ENCODE assay signal across 13 cellular contexts in the genomic region with DNA sequence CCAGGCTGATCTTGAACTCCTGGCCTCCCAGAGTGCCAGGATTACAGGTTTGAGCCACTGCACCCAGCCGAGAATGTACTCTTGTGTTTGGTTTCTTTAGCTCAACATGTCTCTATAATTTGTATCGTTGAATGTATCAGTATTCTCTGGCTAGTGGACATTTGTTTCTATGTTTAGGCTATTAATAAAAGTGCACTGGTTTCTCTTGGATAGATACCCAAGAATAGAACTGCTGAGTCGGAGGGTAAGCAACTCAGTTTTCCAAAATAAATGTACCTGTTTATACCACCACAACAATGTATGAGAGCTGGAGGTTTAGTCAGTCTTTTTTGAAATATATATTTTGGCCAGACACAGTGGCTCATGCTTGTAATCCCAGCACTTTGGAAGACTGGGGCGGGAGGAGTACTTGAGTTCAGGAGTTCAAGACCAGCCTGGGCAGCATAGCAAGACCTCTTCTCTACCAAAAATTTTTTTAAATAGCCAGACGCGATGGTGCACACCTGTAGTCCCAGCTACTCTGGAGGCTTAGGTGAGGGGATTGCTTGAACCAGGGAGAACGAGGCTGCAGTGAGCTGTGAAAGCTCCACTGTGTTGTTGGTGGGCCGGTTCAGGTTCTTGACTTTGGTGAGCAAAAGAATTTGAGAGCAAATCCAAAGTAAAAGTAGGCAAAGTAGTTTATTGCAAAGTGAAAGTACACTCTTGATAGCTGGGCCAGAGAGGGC. TPM values are rescaled to one million over a fixed set of nuclear protein-coding genes. Genes with fewer than 3 reads are reported as not detected.
DNase-seq lines count a peak whose midpoint lies in the region; ATAC-seq and TF ChIP-seq lines count a peak whose summit lies in the region.
"Had no signal": no experiment of that assay in that cellular context is flagged by ENCODE, and none has a peak within 500 bp of the region (broad histone marks: within the 10 kb centered on the region; RNA-seq: fewer than 3 reads in every experiment).

No MANE protein-coding gene starts in this region.

- peak overlapping the region; percentile 27; the same call in 1 of the 2 replicates for H3K9ac ChIP-seq in DND-41 (ENCODE audit: low read depth, low read length)
- H3K9ac ChIP-seq: SK-N-SH had no signal

- peaks cover 7% of the 10 kb centered on the region for H3K36me3 Mint-ChIP-seq in CD4-positive, CD25-positive, alpha-beta regulatory T cell
- peaks cover 7% of the 10 kb centered on the region for H3K36me3 Mint-ChIP-seq in activated CD8-positive, alpha-beta T cell treated with anti-CD3 and anti-CD28 coated beads for 36 hours (ENCODE audit: low read depth)
- H3K36me3 Mint-ChIP-seq in natural killer cell, result no peaks in the 10 kb centered on the region

- H3K27ac Mint-ChIP-seq in CD4-positive, CD25-positive, alpha-beta regulatory T cell, result peak overlapping the region in 2 of 3 donors; percentile 50 to 70
- H3K27ac Mint-ChIP-seq in activated CD8-positive, alpha-beta T cell treated with anti-CD3 and anti-CD28 coated beads for 36 hours, result peak overlapping the region; percentile 57
- peak overlapping the region; percentile 16 to 43 for H3K27ac Mint-ChIP-seq in natural killer cell

- DNase-seq in CD4-positive, CD25-positive, alpha-beta regulatory T cell, result no peak
- DNase-seq in DND-41, result no peak
- DNase-seq in activated CD8-positive, alpha-beta T cell treated with anti-CD3 and anti-CD28 coated beads for 36 hours, result no peak
- DNase-seq in natural killer cell, result no peak
- DNase-seq in left lobe of liver (ENCODE audit: low spot score), result no peak
- DNase-seq in GOT3 (lab: John Stamatoyannopoulos, UW), result no peak
- no peak for DNase-seq in stimulated activated naive CD4-positive, alpha-beta T cell (lab: John Stamatoyannopoulos, UW)
- DNase-seq: central memory CD4-positive, alpha-beta T cell; NCI-H1930; NCI-H524 treated with DMSO at 0.1 percent for 48 hours; PC-9; SK-N-SH had no signal

- H3K4me2 ChIP-seq in DND-41 (ENCODE audit: insufficient read depth, low read length), result peak overlapping the region; percentile 60
- H3K4me2 ChIP-seq: PC-9, SK-N-SH had no signal

- H3K27me3 ChIP-seq in CD4-positive, CD25-positive, alpha-beta regulatory T cell (ENCODE audit: control insufficient read depth, insufficient read depth, low read length), result no peaks in the 10 kb centered on the region
- no peaks in the 10 kb centered on the region for H3K27me3 ChIP-seq in DND-41 (ENCODE audit: insufficient read depth, low read length, poor library complexity)

- no peaks in the 10 kb centered on the region for H3K79me2 ChIP-seq in DND-41 (ENCODE audit: insufficient read depth, low read length)

- H3K4me1 ChIP-seq in CD4-positive, CD25-positive, alpha-beta regulatory T cell (ENCODE audit: control insufficient read depth, insufficient read depth, low read length, poor library complexity, severe bottlenecking), result peaks cover 12% of the 10 kb centered on the region
- H3K4me1 ChIP-seq in DND-41 (ENCODE audit: insufficient read depth, low read length), result peaks cover 20% of the 10 kb centered on the region
- H3K4me1 ChIP-seq: prostate gland had no signal

- H3K4me3 Mint-ChIP-seq in CD4-positive, CD25-positive, alpha-beta regulatory T cell, result peak overlapping the region in 2 of 4 donors; percentile 62 to 75
- H3K4me3 Mint-ChIP-seq in activated CD8-positive, alpha-beta T cell treated with anti-CD3 and anti-CD28 coated beads for 36 hours, result peak overlapping the region; percentile 41
- no peak overlapping the region for H3K4me3 Mint-ChIP-seq in natural killer cell

- peak overlapping the region; percentile 62 for H3K4me3 ChIP-seq in CD4-positive, CD25-positive, alpha-beta regulatory T cell (ENCODE audit: low read depth, low read length)
- H3K4me3 ChIP-seq in DND-41 (ENCODE audit: low read depth in 1 of 2, low read length in 2 of 2), result peak overlapping the region in 1 of 2 experiments; percentile 44; a peak in 1 of 4 replicates
- H3K4me3 ChIP-seq: PC-9, prostate gland had no signal

- no peak overlapping the region for H2AFZ ChIP-seq in DND-41 (ENCODE audit: low read depth, low read length)
- H2AFZ ChIP-seq: PC-9 had no signal

- TF ChIP-seq CTCF in DND-41 (IDR thresholded peaks at IDR 0.05; ENCODE audit: borderline replicate concordance, extremely low read depth, low read length, poor library complexity, severe bottlenecking) (no peak), natural killer cell (IDR thresholded peaks at IDR 0.05) (no peak)
- no peak for TF ChIP-seq CTCF in activated CD8-positive, alpha-beta T cell treated with anti-CD3 and anti-CD28 coated beads for 36 hours (IDR thresholded peaks at IDR 0.05)

- H4K20me1 ChIP-seq in DND-41 (ENCODE audit: insufficient read depth, low read length), result no peaks in the 10 kb centered on the region

- intact Hi-C loops in activated CD8-positive, alpha-beta T cell treated with anti-CD3 and anti-CD28 coated beads for 36 hours (cut with micrococcal nuclease), result no loop called here
- intact Hi-C loops in natural killer cell (cut with micrococcal nuclease), result no loop called here

- H3K9me3 Mint-ChIP-seq in CD4-positive, CD25-positive, alpha-beta regulatory T cell, result no peaks in the 10 kb centered on the region
- H3K9me3 Mint-ChIP-seq in activated CD8-positive, alpha-beta T cell treated with anti-CD3 and anti-CD28 coated beads for 36 hours, result no peaks in the 10 kb centered on the region
- no peaks in the 10 kb centered on the region for H3K9me3 Mint-ChIP-seq in natural killer cell

- no peaks in the 10 kb centered on the region for H3K9me3 ChIP-seq in CD4-positive, CD25-positive, alpha-beta regulatory T cell (ENCODE audit: control insufficient read depth in 2 of 2, low read length in 2 of 2)
- H3K9me3 ChIP-seq in DND-41 (ENCODE audit: insufficient read depth, low read length, severe bottlenecking), result no peaks in the 10 kb centered on the region
- H3K9me3 ChIP-seq: prostate gland, SK-N-SH had no signal

- no peak overlapping the region for H3K27ac ChIP-seq in CD4-positive, CD25-positive, alpha-beta regulatory T cell (ENCODE audit: insufficient read depth, low read length, poor library complexity, severe bottlenecking)
- peak overlapping the region; percentile 71 for H3K27ac ChIP-seq in DND-41 (ENCODE audit: low read length)
- H3K27ac ChIP-seq: PC-9, prostate gland had no signal

- H3K36me3 ChIP-seq in CD4-positive, CD25-positive, alpha-beta regulatory T cell (ENCODE audit: control insufficient read depth, insufficient read depth, low read length), result peaks cover 9% of the 10 kb centered on the region
- peaks cover 20% of the 10 kb centered on the region for H3K36me3 ChIP-seq in DND-41 (ENCODE audit: insufficient read depth, low read length)
- H3K36me3 ChIP-seq: prostate gland had no signal

- H3K4me1 Mint-ChIP-seq in CD4-positive, CD25-positive, alpha-beta regulatory T cell, result peaks cover 10 to 22% (median 15%) of the 10 kb centered on the region in 4 donors
- peaks cover 22% of the 10 kb centered on the region for H3K4me1 Mint-ChIP-seq in activated CD8-positive, alpha-beta T cell treated with anti-CD3 and anti-CD28 coated beads for 36 hours (ENCODE audit: low read depth)
- H3K4me1 Mint-ChIP-seq in natural killer cell, result peaks cover 13 to 15% of the 10 kb centered on the region in 2 donors

- H3K27me3 Mint-ChIP-seq in CD4-positive, CD25-positive, alpha-beta regulatory T cell, result no peaks in the 10 kb centered on the region
- no peaks in the 10 kb centered on the region for H3K27me3 Mint-ChIP-seq in activated CD8-positive, alpha-beta T cell treated with anti-CD3 and anti-CD28 coated beads for 36 hours
- H3K27me3 Mint-ChIP-seq in natural killer cell (ENCODE audit: low read depth in 2 of 2), result no peaks in the 10 kb centered on the region

- CTCF ChIA-PET in activated CD8-positive, alpha-beta T cell treated with anti-CD3 and anti-CD28 coated beads for 36 hours (lab: Charles Lee), result interaction anchor here (0.6 to 2.9 kb wide), 13 partner anchors 9 to 1857 kb away, joined by 3 to 15 read pairs (median 5); partner anchors contain the start of genes BAHD1, IVD and KNSTRN

- ATAC-seq in CD4-positive, CD25-positive, alpha-beta regulatory T cell (ENCODE audit: low read depth in 2 of 2), result no peak
- 0 out of 3 replicates have a peak, but pooled peaks have one; percentile 10 for ATAC-seq in DND-41 (ENCODE audit: insufficient read depth, low read depth)
- no peak for ATAC-seq in activated CD8-positive, alpha-beta T cell treated with anti-CD3 and anti-CD28 coated beads for 36 hours
- no peak for ATAC-seq in natural killer cell
- ATAC-seq in left lobe of liver, result no peak

- POLR2A ChIA-PET in activated CD8-positive, alpha-beta T cell treated with anti-CD3 and anti-CD28 coated beads for 36 hours (lab: Charles Lee), result interaction anchor here (0.6 to 2.0 kb wide), 8 partner anchors 10 to 47 kb away, joined by 3 to 7 read pairs (median 4); partner anchors contain the start of gene KNSTRN

RNA-seq across cellular contexts. Expression of gene IVD, which starts 7.7 kb away (rescaled TPM):
- total RNA-seq in CD4-positive, CD25-positive, alpha-beta regulatory T cell, result 40.2 TPM
- polyA plus RNA-seq in CD4-positive, CD25-positive, alpha-beta regulatory T cell, result 10 to 100 TPM; 25.0 to 36.3 (median 32.4) TPM
- total RNA-seq in activated CD8-positive, alpha-beta T cell treated with anti-CD3 and anti-CD28 coated beads for 36 hours, result 10 to 100 TPM; 56.9 to 65.0 TPM
- total RNA-seq in natural killer cell, result 10 to 100 TPM; 56.2 to 76.8 (median 67.3) TPM
- 229 TPM for total RNA-seq in left lobe of liver

RNA-seq across cellular contexts. Expression of gene KNSTRN, which starts 15.3 kb away (rescaled TPM):
- total RNA-seq in CD4-positive, CD25-positive, alpha-beta regulatory T cell, result 10.5 TPM
- 1 to 10 TPM; 3.3 to 6.1 (median 4.4) TPM for polyA plus RNA-seq in CD4-positive, CD25-positive, alpha-beta regulatory T cell
- 10 to 100 TPM; 54.2 to 55.0 TPM for total RNA-seq in activated CD8-positive, alpha-beta T cell treated with anti-CD3 and anti-CD28 coated beads for 36 hours
- total RNA-seq in natural killer cell (1 to 10 TPM; 5.4 to 7.6 (median 5.6) TPM), left lobe of liver (9.2 TPM)

RNA-seq across cellular contexts. Expression of gene DISP2, which starts 39.8 kb away (rescaled TPM):
- total RNA-seq in CD4-positive, CD25-positive, alpha-beta regulatory T cell, result 0.22 TPM
- polyA plus RNA-seq in CD4-positive, CD25-positive, alpha-beta regulatory T cell, result under 1 TPM; 0.10 to 0.54 (median 0.21) TPM
- under 1 TPM; 0.09 to 0.20 TPM for total RNA-seq in activated CD8-positive, alpha-beta T cell treated with anti-CD3 and anti-CD28 coated beads for 36 hours
- total RNA-seq in natural killer cell (1 to 10 TPM in 1 of 3 donors, under 1 TPM in 2; 0.20 to 1.0 (median 0.26) TPM), left lobe of liver (0.25 TPM)

RNA-seq across cellular contexts. Expression of gene BAHD1, which starts 42.9 kb away (rescaled TPM):
- 32.9 TPM for total RNA-seq in CD4-positive, CD25-positive, alpha-beta regulatory T cell
- polyA plus RNA-seq in CD4-positive, CD25-positive, alpha-beta regulatory T cell, result 1 to 10 TPM; 1.3 to 1.6 (median 1.5) TPM
- total RNA-seq in activated CD8-positive, alpha-beta T cell treated with anti-CD3 and anti-CD28 coated beads for 36 hours, result 10 to 100 TPM; 14.7 to 17.6 TPM
- 10 to 100 TPM; 29.4 to 48.9 (median 41.8) TPM for total RNA-seq in natural killer cell
- total RNA-seq in left lobe of liver, result 12.8 TPM

RNA-seq across cellular contexts. Expression of gene PHGR1, which starts 47.0 kb away (rescaled TPM):
- not detected for total RNA-seq in CD4-positive, CD25-positive, alpha-beta regulatory T cell
- polyA plus RNA-seq in CD4-positive, CD25-positive, alpha-beta regulatory T cell, result not detected
- not detected for total RNA-seq in activated CD8-positive, alpha-beta T cell treated with anti-CD3 and anti-CD28 coated beads for 36 hours
- total RNA-seq in natural killer cell (not detected), left lobe of liver (not detected)
- total RNA-seq: PC-9, prostate gland had no signal
- polyA plus RNA-seq: SK-N-SH had no signal
